14 cellular contexts compared by ENCODE assay signal in genomic region chr6:35063701-35064507, GRCh38.
A peak's percentile ranks its signal among the peaks of the same experiment; 100 is the strongest.
DNase-seq lines count a peak whose midpoint lies in the region; ATAC-seq and TF ChIP-seq lines count a peak whose summit lies in the region.
"Had no signal": no experiment of that assay in that cellular context is flagged by ENCODE, and none has a peak within 500 bp of the region (broad histone marks: within the 10 kb centered on the region; RNA-seq: fewer than 3 reads in every experiment).

No MANE protein-coding gene starts in this region.

- H3K9ac ChIP-seq in BLaER1 (0 out of 2 replicates have a peak overlapping the region, but pooled peaks have one; percentile 22), neuronal stem cell (ENCODE audit: low read depth, low read length, poor library complexity) (peak overlapping the region; percentile 61)

- no peak overlapping the region for H2BK15ac ChIP-seq in neuronal stem cell (ENCODE audit: low read length)

- H3K27ac ChIP-seq in BLaER1 (peak overlapping the region; percentile 46), neuronal stem cell (replicated peaks; ENCODE audit: low read length) (no peak overlapping the region)
- H3K27ac ChIP-seq: foreskin keratinocyte had no signal

- peaks cover 15% of the 10 kb centered on the region for H3K4me1 Mint-ChIP-seq in WTC11
- peaks cover 8% of the 10 kb centered on the region for H3K4me1 Mint-ChIP-seq in activated CD4-positive, alpha-beta T cell treated with anti-CD3 and anti-CD28 coated beads, Interleukin-2, amount 10 ng/mL, durations not matched to agents 24 days and 14 days

- intact Hi-C loops in Right ventricle myocardium superior (cut with DNase I) = no loop called here
- intact Hi-C loops in activated CD4-positive, alpha-beta T cell treated with anti-CD3 and anti-CD28 coated beads, Interleukin-2, amount 10 ng/mL, durations not matched to agents 24 days and 14 days (cut with micrococcal nuclease) = no loop called here

- H3K18ac ChIP-seq in neuronal stem cell (ENCODE audit: low read length) = no peak overlapping the region

- H4K20me1 ChIP-seq in BLaER1 = no peaks in the 10 kb centered on the region; the same call in 1 of the 2 replicates

- H3K27me3 ChIP-seq in BLaER1 (no peaks in the 10 kb centered on the region), neuronal stem cell (ENCODE audit: control insufficient read depth in 3 of 3, insufficient read depth in 3 of 3, low read depth in 1 of 3, low read length in 3 of 3) (no peaks in the 10 kb centered on the region)
- H3K27me3 ChIP-seq: foreskin keratinocyte had no signal

- H3K27me3 Mint-ChIP-seq in WTC11 (ENCODE audit: low read depth) = no peaks in the 10 kb centered on the region
- no peaks in the 10 kb centered on the region for H3K27me3 Mint-ChIP-seq in activated CD4-positive, alpha-beta T cell treated with anti-CD3 and anti-CD28 coated beads, Interleukin-2, amount 10 ng/mL, durations not matched to agents 24 days and 14 days

- no peaks in the 10 kb centered on the region for H3K9me3 Mint-ChIP-seq in WTC11
- H3K9me3 Mint-ChIP-seq in activated CD4-positive, alpha-beta T cell treated with anti-CD3 and anti-CD28 coated beads, Interleukin-2, amount 10 ng/mL, durations not matched to agents 24 days and 14 days = no peaks in the 10 kb centered on the region
- H3K9me3 Mint-ChIP-seq: activated T-cell treated with anti-CD3 and anti-CD28 coated beads, Interleukin-2, amount 50 U/mL, for 72 hours; natural killer cell had no signal

- no peak overlapping the region for H3K4ac ChIP-seq in neuronal stem cell (ENCODE audit: low read length)

- DNase-seq in WTC11 (ENCODE audit: low spot score) (no peak), Right ventricle myocardium superior (peak; percentile 47), neuronal stem cell (ENCODE audit: low spot score) (no peak), EL (no peak), NCI-H128 (lab: John Stamatoyannopoulos, UW; ENCODE audit: unreplicated experiment) (no peak)
- DNase-seq in activated CD4-positive, alpha-beta T cell treated with anti-CD3 and anti-CD28 coated beads, Interleukin-2, amount 10 ng/mL, durations not matched to agents 24 days and 14 days = no peak
- DNase-seq: activated T-cell treated with anti-CD3 and anti-CD28 coated beads, Interleukin-2, amount 50 U/mL, for 72 hours; central memory CD4-positive, alpha-beta T cell; foreskin keratinocyte; Karpas-422; natural killer cell; NCI-H1436 treated with DMSO at 0.1 percent for 48 hours had no signal

- peak overlapping the region; percentile 60; the same call in 1 of the 2 replicates for H3K27ac Mint-ChIP-seq in WTC11
- no peak overlapping the region for H3K27ac Mint-ChIP-seq in activated CD4-positive, alpha-beta T cell treated with anti-CD3 and anti-CD28 coated beads, Interleukin-2, amount 10 ng/mL, durations not matched to agents 24 days and 14 days
- H3K27ac Mint-ChIP-seq: activated T-cell treated with anti-CD3 and anti-CD28 coated beads, Interleukin-2, amount 50 U/mL, for 72 hours; natural killer cell had no signal

- no peak overlapping the region for H2BK5ac ChIP-seq in neuronal stem cell (ENCODE audit: low read length)

- CTCF ChIA-PET in WTC11 (lab: Charles Lee) = interaction anchor here (0.8 to 2.1 kb wide), 7 partner anchors 15 to 177 kb away, joined by 3 to 13 read pairs (median 5); no protein-coding TSS in a partner anchor

- TF ChIP-seq CTCF in WTC11 (IDR thresholded peaks at IDR 0.05) = no peak

- H3K36me3 ChIP-seq in BLaER1 (peaks cover 46% of the 10 kb centered on the region), neuronal stem cell (replicated peaks in 1 of 2; ENCODE audit: control insufficient read depth in 2 of 2, insufficient read depth in 2 of 2, low read length in 2 of 2) (peaks cover 5 to 40% of the 10 kb centered on the region in 2 donors)

- H3K79me1 ChIP-seq in neuronal stem cell (ENCODE audit: low read depth, low read length) = no peaks in the 10 kb centered on the region

- POLR2A ChIA-PET in WTC11 (lab: Charles Lee) = no interaction called here

- no CpG with 5 or more reads among the region's 18 CpGs for WGBS in neuronal stem cell (ENCODE audit: extremely low coverage in 2 of 2, insufficient read length in 2 of 2, insufficient replicate concordance in 1 of 2), 2 donors

- no peak for ATAC-seq in WTC11
- peak; percentile 70 for ATAC-seq in Right ventricle myocardium superior (ENCODE audit: poor library complexity)
- ATAC-seq in HG03039 (IDR thresholded peaks at IDR 0.05; ENCODE audit: unreplicated experiment) = no peak
- ATAC-seq: activated T-cell treated with anti-CD3 and anti-CD28 coated beads, Interleukin-2, amount 50 U/mL, for 72 hours; foreskin keratinocyte; natural killer cell had no signal

- H2BK12ac ChIP-seq in neuronal stem cell (ENCODE audit: low read length) = no peak overlapping the region

- H4K91ac ChIP-seq in neuronal stem cell (ENCODE audit: low read depth, low read length, poor library complexity) = no peak overlapping the region

- H2AK5ac ChIP-seq in neuronal stem cell (ENCODE audit: low read depth, low read length) = no peak overlapping the region

- H2AFZ ChIP-seq in neuronal stem cell (ENCODE audit: low read length) = no peak overlapping the region

- H2BK120ac ChIP-seq in neuronal stem cell (ENCODE audit: low read depth, low read length) = no peak overlapping the region

- H3K4me1 ChIP-seq in BLaER1 (peaks cover 36% of the 10 kb centered on the region), neuronal stem cell (ENCODE audit: control insufficient read depth in 2 of 2, insufficient read depth in 1 of 2, low read depth in 1 of 2, low read length in 2 of 2) (peaks cover 4 to 7% of the 10 kb centered on the region in 2 donors)
- H3K4me1 ChIP-seq: foreskin keratinocyte had no signal

- H3K9me3 ChIP-seq in BLaER1 = no peaks in the 10 kb centered on the region
- H3K9me3 ChIP-seq in neuronal stem cell (replicated peaks in 1 of 2; ENCODE audit: control insufficient read depth in 2 of 2, insufficient read depth in 1 of 2, low read depth in 1 of 2, low read length in 2 of 2) = no peaks in the 10 kb centered on the region

- peaks cover 12% of the 10 kb centered on the region for H3K36me3 Mint-ChIP-seq in WTC11
- no peaks in the 10 kb centered on the region for H3K36me3 Mint-ChIP-seq in activated CD4-positive, alpha-beta T cell treated with anti-CD3 and anti-CD28 coated beads, Interleukin-2, amount 10 ng/mL, durations not matched to agents 24 days and 14 days (ENCODE audit: low read depth)
- H3K36me3 Mint-ChIP-seq: natural killer cell had no signal

- H3K4me3 ChIP-seq in BLaER1 (no peak overlapping the region), neuronal stem cell (ENCODE audit: low read length in 2 of 2) (no peak overlapping the region)

- H3K4me2 ChIP-seq in BLaER1 (peak overlapping the region; percentile 66), neuronal stem cell (ENCODE audit: insufficient read depth, low read length, poor library complexity, severe bottlenecking) (no peak overlapping the region)

- H3K23ac ChIP-seq in neuronal stem cell (ENCODE audit: low read depth, low read length, poor library complexity) = peak overlapping the region; percentile 35

- H3K14ac ChIP-seq in neuronal stem cell (ENCODE audit: low read length) = peak overlapping the region; percentile 42

- no peak overlapping the region for H3K4me3 Mint-ChIP-seq in WTC11
- no peak overlapping the region for H3K4me3 Mint-ChIP-seq in activated CD4-positive, alpha-beta T cell treated with anti-CD3 and anti-CD28 coated beads, Interleukin-2, amount 10 ng/mL, durations not matched to agents 24 days and 14 days
- H3K4me3 Mint-ChIP-seq: activated T-cell treated with anti-CD3 and anti-CD28 coated beads, Interleukin-2, amount 50 U/mL, for 72 hours; natural killer cell had no signal

- no peak overlapping the region for H4K8ac ChIP-seq in neuronal stem cell (ENCODE audit: low read depth, low read length)

TF ChIP-seq in WTC11, 78 proteins besides CTCF, POLR2A, EP300 and RAD21:
- TF ChIP-seq ZNF416 (CRISPR knock-in tag; IDR thresholded peaks at IDR 0.05) (no peak), EMX1 (CRISPR knock-in tag; IDR thresholded peaks at IDR 0.05) (no peak)
